In the genomic region with DNA sequence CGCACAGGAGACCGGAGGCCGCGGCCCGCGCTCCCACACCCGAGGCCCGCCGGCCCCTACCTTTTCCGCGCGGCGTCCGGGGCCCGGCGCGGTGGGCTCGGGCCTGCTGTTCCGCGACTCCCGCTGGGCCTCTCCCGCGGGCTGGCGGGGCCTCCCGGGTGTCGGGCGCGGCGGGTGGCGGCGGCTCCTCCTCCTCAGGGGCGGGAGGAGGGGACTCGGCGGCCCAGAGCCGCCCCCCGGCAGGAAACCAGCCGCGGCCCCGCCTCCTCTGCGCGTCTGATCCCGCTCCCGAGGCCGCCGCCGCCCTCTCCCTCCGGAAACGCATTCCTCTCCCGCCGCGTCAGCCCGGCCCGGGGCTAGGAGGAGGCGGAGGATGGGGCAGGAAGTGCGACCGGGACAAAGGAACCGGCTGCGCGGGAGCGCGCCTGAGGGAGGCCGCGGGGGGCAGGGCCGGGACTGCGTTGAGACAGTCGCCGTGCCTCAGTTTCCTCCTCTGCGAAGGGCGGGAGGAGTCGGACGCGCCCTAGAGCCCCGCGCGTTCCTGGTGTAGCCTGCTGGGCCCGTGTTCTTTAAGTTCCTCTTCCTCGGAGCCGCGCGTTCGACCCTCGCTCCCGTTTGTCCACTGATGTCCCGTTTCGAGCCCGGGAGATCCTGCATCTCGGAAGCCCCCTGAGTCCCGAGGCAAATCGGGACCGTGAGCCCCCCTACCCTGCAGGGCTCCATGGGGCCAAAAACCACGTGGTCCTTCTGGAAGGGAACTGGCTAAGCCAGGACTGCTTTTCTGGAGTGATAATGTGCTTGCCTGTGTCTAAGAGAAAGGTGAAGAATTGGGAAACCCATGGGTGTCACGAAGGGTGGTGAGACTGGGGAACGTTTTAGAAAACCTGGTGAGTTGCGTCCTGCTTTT, we compare ENCODE assay signal across 8 cellular contexts. TPM values are rescaled to one million over a fixed set of nuclear protein-coding genes. Genes with fewer than 3 reads are reported as not detected.
DNase-seq lines count a peak whose midpoint lies in the region; ATAC-seq, FAIRE-seq and TF ChIP-seq lines count a peak whose summit lies in the region.

A gene (minus strand): TSS at position 146 of the 907 bp plus-strand sequence. CDS start 22,672 bp downstream, outside the sequence.

- peak within 1 kb of the TSS; percentile 85 to 98 (median 90) for H3K27ac Mint-ChIP-seq in IgD-negative memory B cell

- peaks cover 2% of the 10 kb centered on the region for H3K27me3 Mint-ChIP-seq in IgD-negative memory B cell

- DNase-seq in D721Med (ENCODE audit: insufficient read length, low spot score): peak; percentile 33
- peak; percentile 95 for DNase-seq in OCI-M1 (lab: John Stamatoyannopoulos, UW)
- DNase-seq in activated T-cell treated with anti-CD3 and anti-CD28 coated beads, Interleukin-2, amount 50 U/mL, for 1 hour: peak; percentile 88
- no peak for DNase-seq in epithelial cell of proximal tubule (ENCODE audit: low read depth)
- peak; percentile 96 for DNase-seq in mucosa of gallbladder (ENCODE audit: low spot score)
- peak; percentile 80 for DNase-seq in stimulated activated CD8-positive, alpha-beta memory T cell treated with anti-CD3 and anti-CD28 coated beads, Interleukin-4, amount 100 ng/mL, for 24 hours (ENCODE audit: low read depth)

- H3K4me1 Mint-ChIP-seq in IgD-negative memory B cell: peaks cover 34 to 47% (median 46%) of the 10 kb centered on the region in 3 donors

- H3K4me3 ChIP-seq in epithelial cell of proximal tubule (ENCODE audit: low read depth, low read length): peak within 1 kb of the TSS; percentile 93

- no peaks in the 10 kb centered on the region for H3K9me3 Mint-ChIP-seq in IgD-negative memory B cell

- no peak for TF ChIP-seq CTCF in D721Med (IDR thresholded peaks at IDR 0.05; ENCODE audit: insufficient read depth, missing control alignments)
- no peak for TF ChIP-seq CTCF in epithelial cell of proximal tubule (conservative IDR thresholded peaks at IDR 0.05; ENCODE audit: low read depth, low read length)

- ATAC-seq in GM21526 (IDR thresholded peaks at IDR 0.05; ENCODE audit: low FRiP score, unreplicated experiment): peak; percentile 70

- peak within 1 kb of the TSS; percentile 94 to 97 (median 96) for H3K4me3 Mint-ChIP-seq in IgD-negative memory B cell

- FAIRE-seq in D721Med (lab: Jason Lieb, UNC): no peak

- H3K36me3 Mint-ChIP-seq in IgD-negative memory B cell: peaks cover 4% of the 10 kb centered on the region

RNA-seq across cellular contexts. Expression of the gene that starts here (rescaled TPM):
- polyA plus RNA-seq in IgD-negative memory B cell: 394 TPM
- 1,039 and 2,053 TPM in 2 replicates for total RNA-seq in epithelial cell of proximal tubule
- total RNA-seq in mucosa of gallbladder: 596 TPM
